17 cellular contexts compared by ENCODE assay signal in genomic region chr1:232170909-232171308, GRCh38.
DNase-seq lines count a peak whose midpoint lies in the region; ATAC-seq and TF ChIP-seq lines count a peak whose summit lies in the region.
"Had no signal": no experiment of that assay in that cellular context is flagged by ENCODE, and none has a peak within 500 bp of the region (broad histone marks: within the 10 kb centered on the region; RNA-seq: fewer than 3 reads in every experiment).

No MANE protein-coding gene starts in this region.

- CTCF ChIA-PET in BJ (lab: Yijun Ruan, JAX) (interaction anchor here (0.9 kb wide), 2 partner anchors 9 to 12 kb away, joined by 3 read pairs; no protein-coding TSS in a partner anchor), mammary epithelial cell (lab: Charles Lee; ENCODE audit: low non-redundant PET) (no interaction called here)

- dilution Hi-C loops in mammary epithelial cell (cut with HindIII; ENCODE audit: low sequenced_read_pairs), result loop anchor here (5.0 kb wide), 1 partner anchor 66 kb away; no protein-coding TSS in a partner anchor

- no peak overlapping the region for H3K27ac Mint-ChIP-seq in osteocyte (ENCODE audit: unreplicated experiment)
- H3K27ac Mint-ChIP-seq: CD4-positive, alpha-beta memory T cell; T-cell had no signal

- no peaks in the 10 kb centered on the region for H3K4me1 Mint-ChIP-seq in osteocyte (ENCODE audit: unreplicated experiment)

- DNase-seq in BJ (ENCODE audit: low read depth), result no peak
- DNase-seq in mammary epithelial cell, result no peak
- DNase-seq in osteocyte (ENCODE audit: extremely low spot score, unreplicated experiment), result no peak
- DNase-seq in NCI-H1436 treated with DMSO at 0.1 percent for 48 hours (lab: John Stamatoyannopoulos, UW), result no peak
- DNase-seq: CD4-positive, alpha-beta memory T cell; GF-D8; GM23248; NCI-H1105 treated with DMSO at 0.1 percent for 48 hours; NCI-H2081; NCI-H2227 treated with DMSO at 0.1 percent for 48 hours; NCI-H526; T-cell had no signal

- in situ Hi-C loops in mammary epithelial cell (cut with MboI; ENCODE audit: low sequenced_read_pairs in 2 of 2), result loop anchor here in 1 of 2 donors (10.0 kb wide), 1 partner anchor 454 kb away; no protein-coding TSS in a partner anchor

- no TSS peak for BruUV-seq in mammary epithelial cell (replicated peaks; lab: Mats Ljungman, UMichigan)

- H3K36me3 ChIP-seq in BJ (ENCODE audit: control insufficient read depth, insufficient read depth, low read length) (no peaks in the 10 kb centered on the region), mammary epithelial cell (ENCODE audit: insufficient read depth, low read length) (no peaks in the 10 kb centered on the region)
- H3K36me3 ChIP-seq: SJSA1 had no signal

- no peaks in the 10 kb centered on the region for H3K79me2 ChIP-seq in mammary epithelial cell (ENCODE audit: insufficient read depth, low read length)

- H3K36me3 Mint-ChIP-seq in osteocyte (ENCODE audit: unreplicated experiment), result no peaks in the 10 kb centered on the region
- H3K36me3 Mint-ChIP-seq: CD4-positive, alpha-beta memory T cell; T-cell had no signal

- no peak overlapping the region for H3K27ac ChIP-seq in mammary epithelial cell (ENCODE audit: insufficient read depth, low read depth, low read length)
- H3K27ac ChIP-seq: GM23248, SJSA1 had no signal

- no peaks in the 10 kb centered on the region; the same call in 1 of the 2 replicates for H3K27me3 ChIP-seq in BJ (ENCODE audit: control insufficient read depth, insufficient read depth, low read length)
- no peaks in the 10 kb centered on the region for H3K27me3 ChIP-seq in mammary epithelial cell (ENCODE audit: insufficient read depth, low read length)
- H3K27me3 ChIP-seq: SJSA1 had no signal

- intact Hi-C loops in mammary epithelial cell (cut with micrococcal nuclease), result no loop called here

- H3K4me3 ChIP-seq in BJ (ENCODE audit: low read depth, low read length) (no peak overlapping the region), mammary epithelial cell (replicated peaks in 1 of 3; ENCODE audit: insufficient read depth in 1 of 3, low read depth in 2 of 3, low read length in 3 of 3) (no peak overlapping the region)
- H3K4me3 ChIP-seq: GM23248, K562, SJSA1 had no signal

- H3K4me2 ChIP-seq in mammary epithelial cell (ENCODE audit: insufficient read depth, low read depth, low read length), result no peak overlapping the region

- H3K4me1 ChIP-seq in mammary epithelial cell (ENCODE audit: insufficient read depth, low read length), result no peaks in the 10 kb centered on the region
- H3K4me1 ChIP-seq: SJSA1 had no signal

- 93% methylated on average over 1 of the region's 1 CpG for WGBS in mammary epithelial cell (ENCODE audit: low coverage, missing lambda C conversion rate)

- no peak overlapping the region for H3K9ac ChIP-seq in mammary epithelial cell (ENCODE audit: insufficient read depth, low read length)
- H3K9ac ChIP-seq: GM23248 had no signal

- 0 out of 2 replicates have a peak, but pooled peaks have one; percentile 12 for TF ChIP-seq CTCF in BJ (IDR thresholded peaks at IDR 0.05; ENCODE audit: insufficient read depth, low read depth, low read length)
- 0 out of 2 replicates have a peak, but pooled peaks have one; percentile 34 for TF ChIP-seq CTCF in LNCAP (IDR thresholded peaks at IDR 0.05)
- TF ChIP-seq CTCF in mammary epithelial cell (conservative IDR thresholded peaks at IDR 0.05 in 1 of 2, IDR thresholded peaks at IDR 0.05 in 1 of 2; ENCODE audit: extremely low read depth in 1 of 2, insufficient read depth in 1 of 2, low read depth in 1 of 2, low read length in 2 of 2), result peak; percentile 17 to 54
- peak; percentile 17 for TF ChIP-seq CTCF in osteocyte (IDR thresholded peaks at IDR 0.05)

- H2AFZ ChIP-seq in mammary epithelial cell (ENCODE audit: low read depth, low read length), result no peak overlapping the region
- H2AFZ ChIP-seq: GM23248 had no signal

- peaks cover 4% of the 10 kb centered on the region for H3K27me3 Mint-ChIP-seq in osteocyte (ENCODE audit: unreplicated experiment)

- no peaks in the 10 kb centered on the region for H3K9me3 Mint-ChIP-seq in osteocyte (ENCODE audit: unreplicated experiment)
- H3K9me3 Mint-ChIP-seq: T-cell had no signal

- POLR2A ChIA-PET in BJ (lab: Charles Lee), result interaction anchor here (0.7 kb wide), 1 partner anchor 273 kb away, joined by 3 read pairs; no protein-coding TSS in a partner anchor

- no peaks in the 10 kb centered on the region for H4K20me1 ChIP-seq in mammary epithelial cell (ENCODE audit: insufficient read depth, low read length)

- no peak overlapping the region for H3K4me3 Mint-ChIP-seq in osteocyte (ENCODE audit: unreplicated experiment)
- H3K4me3 Mint-ChIP-seq: CD4-positive, alpha-beta memory T cell; T-cell had no signal

- H3K9me3 ChIP-seq in mammary epithelial cell (replicated peaks; ENCODE audit: insufficient read depth, low read length), result no peaks in the 10 kb centered on the region
- H3K9me3 ChIP-seq: SJSA1 had no signal

- ATAC-seq in GM18502 (IDR thresholded peaks at IDR 0.05; ENCODE audit: poor library complexity, unreplicated experiment), result no peak
- no peak for ATAC-seq in HG02870 (IDR thresholded peaks at IDR 0.05; ENCODE audit: unreplicated experiment)
- ATAC-seq: K562, T-cell had no signal
